14 cellular contexts compared by ENCODE assay signal in the genomic region with DNA sequence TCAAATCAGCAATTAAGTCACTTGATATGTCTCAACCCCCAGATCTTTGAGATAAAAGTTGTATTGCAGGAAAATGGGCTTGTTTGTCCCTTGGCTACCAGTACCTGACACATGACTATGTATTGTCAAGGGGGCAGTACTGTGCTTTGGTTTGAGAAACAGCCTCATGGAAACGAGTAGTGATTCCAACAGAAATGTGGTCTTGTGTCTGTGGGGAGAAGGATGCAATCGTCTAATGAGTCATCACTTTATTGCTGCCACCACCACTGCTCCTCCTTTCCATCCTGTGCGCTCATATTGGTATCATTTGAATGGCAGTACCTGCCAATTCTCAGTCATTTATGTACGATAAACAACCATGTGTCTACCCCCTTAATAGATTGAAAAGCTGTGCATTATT.
DNase-seq lines count a peak whose midpoint lies in the region; ATAC-seq and TF ChIP-seq lines count a peak whose summit lies in the region.
"Had no signal": no experiment of that assay in that cellular context is flagged by ENCODE, and none has a peak within 500 bp of the region (broad histone marks: within the 10 kb centered on the region; RNA-seq: fewer than 3 reads in every experiment).

No MANE protein-coding gene starts in this region.

- no peak for ATAC-seq in left colon
- no peak for ATAC-seq in GM19455 (IDR thresholded peaks at IDR 0.05; ENCODE audit: unreplicated experiment)
- ATAC-seq in GM19328 (IDR thresholded peaks at IDR 0.05; ENCODE audit: unreplicated experiment), result no peak

- no peak overlapping the region for H3K4me3 ChIP-seq in AG09309 (ENCODE audit: control insufficient read depth, low read depth, low read length)
- H3K4me3 ChIP-seq in kidney epithelial cell (ENCODE audit: low read depth, low read length), result no peak overlapping the region
- H3K4me3 ChIP-seq: ascending aorta, Peyer's patch, tibial nerve had no signal

- intact Hi-C loops in left colon (cut with DNase I, micrococcal nuclease), result no loop called here

- H3K27me3 ChIP-seq in kidney epithelial cell (ENCODE audit: control insufficient read depth, insufficient read depth, low read length), result no peaks in the 10 kb centered on the region
- H3K27me3 ChIP-seq: ascending aorta, Peyer's patch, tibial nerve had no signal

- H3K36me3 ChIP-seq in kidney epithelial cell (ENCODE audit: control insufficient read depth, insufficient read depth, low read length), result no peaks in the 10 kb centered on the region
- H3K36me3 ChIP-seq: ascending aorta, Peyer's patch, tibial nerve had no signal

- DNase-seq in AG09309 (ENCODE audit: low read depth) (peak; percentile 49), HS-5 (ENCODE audit: low read depth) (peak; percentile 46), amniotic epithelial cell (ENCODE audit: low read depth) (peak; percentile 93), kidney epithelial cell (ENCODE audit: low read depth) (peak; percentile 80), left colon (no peak), DMS114 treated with DMSO at 0.1 percent for 48 hours (lab: John Stamatoyannopoulos, UW; ENCODE audit: unreplicated experiment) (no peak)
- DNase-seq: DMS79 treated with DMSO at 0.1 percent for 48 hours, kidney, NCI-H510A treated with DMSO at 0.1 percent for 48 hours, Peyer's patch had no signal

- TF ChIP-seq CTCF in AG09309 (IDR thresholded peaks at IDR 0.05; ENCODE audit: control insufficient read depth, insufficient read depth, low read depth, low read length, missing control alignments) (no peak), kidney epithelial cell (IDR thresholded peaks at IDR 0.05; ENCODE audit: insufficient read depth, low read length, poor library complexity, severe bottlenecking) (no peak)

Comparison
In these comparisons a context has a peak if more than half of its experiments do, and no peak if none do; other contexts are left out.
1. DNase-seq: peak in AG09309 (single experiment), HS-5 (single experiment), amniotic epithelial cell (single experiment) and kidney epithelial cell (single experiment); none in left colon (0 of 2) and DMS114 treated with DMSO at 0.1 percent for 48 hours (single experiment).